ENCODE assay signal across 16 cellular contexts in the genomic region with DNA sequence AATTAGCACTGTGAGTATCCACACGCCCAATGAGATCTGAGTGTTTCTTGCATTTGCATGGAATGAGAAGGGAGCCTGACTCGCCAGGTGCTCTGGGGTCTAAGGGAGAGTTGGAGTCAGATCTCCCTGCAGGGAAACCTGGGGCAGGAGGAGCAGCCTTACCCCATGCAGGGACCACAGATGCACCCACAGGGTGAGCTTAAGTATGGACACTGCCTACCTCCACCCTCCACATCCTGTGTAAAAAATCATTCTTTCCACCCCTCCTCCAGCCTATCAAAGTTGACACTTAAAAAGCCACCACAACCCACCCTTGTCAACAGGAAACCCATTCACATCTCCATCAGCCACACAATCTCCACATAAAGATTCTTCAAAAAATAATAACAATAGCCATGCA.
A peak's percentile ranks its signal among the peaks of the same experiment; 100 is the strongest.
DNase-seq lines count a peak whose midpoint lies in the region; ATAC-seq and TF ChIP-seq lines count a peak whose summit lies in the region.
"Had no signal": no experiment of that assay in that cellular context is flagged by ENCODE, and none has a peak within 500 bp of the region (broad histone marks: within the 10 kb centered on the region; RNA-seq: fewer than 3 reads in every experiment).

No MANE protein-coding gene starts in this region.

- peaks cover 87% of the 10 kb centered on the region for H3K4me1 ChIP-seq in CD4-positive, CD25-positive, alpha-beta regulatory T cell (ENCODE audit: control insufficient read depth, insufficient read depth, low read length, poor library complexity, severe bottlenecking)
- no peaks in the 10 kb centered on the region for H3K4me1 ChIP-seq in mucosa of descending colon (ENCODE audit: low read depth)

- POLR2A ChIA-PET in activated CD8-positive, alpha-beta T cell treated with anti-CD3 and anti-CD28 coated beads for 36 hours (lab: Charles Lee) = interaction anchor here (0.6 to 0.8 kb wide), 2 partner anchors 10 to 13 kb away, joined by 3 to 4 read pairs; no protein-coding TSS in a partner anchor

- H3K4me1 Mint-ChIP-seq in CD4-positive, CD25-positive, alpha-beta regulatory T cell = peaks cover 12 to 99% (median 79%) of the 10 kb centered on the region in 4 donors
- H3K4me1 Mint-ChIP-seq in activated CD8-positive, alpha-beta T cell treated with anti-CD3 and anti-CD28 coated beads for 36 hours (ENCODE audit: low read depth) = peaks cover 94% of the 10 kb centered on the region
- H3K4me1 Mint-ChIP-seq in chondrocyte (ENCODE audit: low read depth) = no peaks in the 10 kb centered on the region

- no peaks in the 10 kb centered on the region for H3K36me3 Mint-ChIP-seq in CD4-positive, CD25-positive, alpha-beta regulatory T cell
- H3K36me3 Mint-ChIP-seq in activated CD8-positive, alpha-beta T cell treated with anti-CD3 and anti-CD28 coated beads for 36 hours (ENCODE audit: low read depth) = no peaks in the 10 kb centered on the region
- H3K36me3 Mint-ChIP-seq in chondrocyte (ENCODE audit: low read depth) = no peaks in the 10 kb centered on the region

- H3K27me3 ChIP-seq in CD4-positive, CD25-positive, alpha-beta regulatory T cell (ENCODE audit: control insufficient read depth, insufficient read depth, low read length) = no peaks in the 10 kb centered on the region

- no peaks in the 10 kb centered on the region for H3K27me3 Mint-ChIP-seq in CD4-positive, CD25-positive, alpha-beta regulatory T cell
- H3K27me3 Mint-ChIP-seq in activated CD8-positive, alpha-beta T cell treated with anti-CD3 and anti-CD28 coated beads for 36 hours = no peaks in the 10 kb centered on the region
- peaks cover 30% of the 10 kb centered on the region for H3K27me3 Mint-ChIP-seq in chondrocyte (ENCODE audit: low read depth)

- H3K27ac ChIP-seq in CD4-positive, CD25-positive, alpha-beta regulatory T cell (ENCODE audit: insufficient read depth, low read length, poor library complexity, severe bottlenecking) = peak overlapping the region; percentile 62

- H3K4me3 ChIP-seq in CD4-positive, CD25-positive, alpha-beta regulatory T cell (ENCODE audit: low read depth, low read length) = peak overlapping the region; percentile 73
- H3K4me3 ChIP-seq in mucosa of descending colon = no peak overlapping the region

- peak overlapping the region; percentile 76 to 90 (median 83) for H3K4me3 Mint-ChIP-seq in CD4-positive, CD25-positive, alpha-beta regulatory T cell
- no peak overlapping the region for H3K4me3 Mint-ChIP-seq in activated CD8-positive, alpha-beta T cell treated with anti-CD3 and anti-CD28 coated beads for 36 hours
- no peak overlapping the region for H3K4me3 Mint-ChIP-seq in chondrocyte (ENCODE audit: unreplicated experiment)

- DNase-seq in activated CD4-positive, CD25-positive, alpha-beta regulatory T cell (lab: John Stamatoyannopoulos, UW) = no peak
- DNase-seq in CD4-positive, CD25-positive, alpha-beta regulatory T cell = peak in 2 of 3 donors; percentile 71 to 91
- peak; percentile 70 for DNase-seq in activated CD8-positive, alpha-beta T cell treated with anti-CD3 and anti-CD28 coated beads for 36 hours
- peak in 1 of 3 donors; percentile 18 for DNase-seq in mucosa of descending colon
- DNase-seq in medulla oblongata (ENCODE audit: extremely low spot score) = no peak
- no peak for DNase-seq in chondrocyte (ENCODE audit: low spot score)
- DNase-seq: 8988T; activated CD4-positive, CD25-positive, alpha-beta regulatory T cell treated with anti-CD3 and anti-CD28 coated beads, Interleukin-2, amount 50 U/mL, for 72 hours; amygdala; Calu3; kidney; MV-4-11; posterior cingulate gyrus; RPMI8226 had no signal

- intact Hi-C loops in activated CD8-positive, alpha-beta T cell treated with anti-CD3 and anti-CD28 coated beads for 36 hours (cut with micrococcal nuclease) = no loop called here
- intact Hi-C loops in mucosa of descending colon (cut with DNase I, micrococcal nuclease) = no loop called here

- CTCF ChIA-PET in activated CD8-positive, alpha-beta T cell treated with anti-CD3 and anti-CD28 coated beads for 36 hours (lab: Charles Lee) = interaction anchor here (0.6 to 2.8 kb wide), 5 partner anchors 11 to 67 kb away, joined by 3 to 13 read pairs (median 3); no protein-coding TSS in a partner anchor

- TF ChIP-seq CTCF in activated CD8-positive, alpha-beta T cell treated with anti-CD3 and anti-CD28 coated beads for 36 hours (IDR thresholded peaks at IDR 0.05) = no peak
- TF ChIP-seq CTCF in mucosa of descending colon (IDR thresholded peaks at IDR 0.05) = no peak
- TF ChIP-seq CTCF in chondrocyte (IDR thresholded peaks at IDR 0.05) = no peak

- ATAC-seq in activated CD4-positive, CD25-positive, alpha-beta regulatory T cell treated with anti-CD3 and anti-CD28 coated beads, Interleukin-2, amount 50 U/mL, for 24 hours = peak; percentile 52 to 64
- peak; percentile 81 to 90 for ATAC-seq in CD4-positive, CD25-positive, alpha-beta regulatory T cell (ENCODE audit: low read depth in 2 of 2)
- peak; percentile 81 for ATAC-seq in activated CD8-positive, alpha-beta T cell treated with anti-CD3 and anti-CD28 coated beads for 36 hours
- peak; percentile 70 for ATAC-seq in mucosa of descending colon
- ATAC-seq in GM21381 (IDR thresholded peaks at IDR 0.05; ENCODE audit: unreplicated experiment) = no peak

- no peaks in the 10 kb centered on the region for H3K36me3 ChIP-seq in CD4-positive, CD25-positive, alpha-beta regulatory T cell (ENCODE audit: control insufficient read depth, insufficient read depth, low read length)
- H3K36me3 ChIP-seq in mucosa of descending colon (ENCODE audit: low read depth) = no peaks in the 10 kb centered on the region

- H3K9me3 Mint-ChIP-seq in CD4-positive, CD25-positive, alpha-beta regulatory T cell = no peaks in the 10 kb centered on the region
- no peaks in the 10 kb centered on the region for H3K9me3 Mint-ChIP-seq in activated CD8-positive, alpha-beta T cell treated with anti-CD3 and anti-CD28 coated beads for 36 hours
- H3K9me3 Mint-ChIP-seq in chondrocyte (ENCODE audit: low read depth) = no peaks in the 10 kb centered on the region

- no peaks in the 10 kb centered on the region for H3K9me3 ChIP-seq in CD4-positive, CD25-positive, alpha-beta regulatory T cell (ENCODE audit: control insufficient read depth in 2 of 2, low read length in 2 of 2)
- H3K9me3 ChIP-seq in mucosa of descending colon = no peaks in the 10 kb centered on the region

- H3K27ac Mint-ChIP-seq in CD4-positive, CD25-positive, alpha-beta regulatory T cell = peak overlapping the region; percentile 90 to 97 (median 94)
- peak overlapping the region; percentile 70 for H3K27ac Mint-ChIP-seq in activated CD8-positive, alpha-beta T cell treated with anti-CD3 and anti-CD28 coated beads for 36 hours
- no peak overlapping the region for H3K27ac Mint-ChIP-seq in chondrocyte (ENCODE audit: unreplicated experiment)

Comparison
In these comparisons a context has a peak if more than half of its experiments do, and no peak if none do; other contexts are left out.
1. DNase-seq: peak in CD4-positive, CD25-positive, alpha-beta regulatory T cell (2 of 3) and activated CD8-positive, alpha-beta T cell treated with anti-CD3 and anti-CD28 coated beads for 36 hours (single experiment); none in activated CD4-positive, CD25-positive, alpha-beta regulatory T cell (0 of 4), medulla oblongata (single experiment) and chondrocyte (single experiment).
2. H3K4me3 Mint-ChIP-seq: peak in CD4-positive, CD25-positive, alpha-beta regulatory T cell (4 of 4); none in activated CD8-positive, alpha-beta T cell treated with anti-CD3 and anti-CD28 coated beads for 36 hours (single experiment) and chondrocyte (single experiment).